Comparison of ENCODE assay signal across 18 cellular contexts in genomic region chr5:586751-587285, GRCh38. TPM values are rescaled to one million over a fixed set of nuclear protein-coding genes. Genes with fewer than 3 reads are reported as not detected.
A peak's percentile ranks its signal among the peaks of the same experiment; 100 is the strongest.
DNase-seq lines count a peak whose midpoint lies in the region; TF ChIP-seq lines count a peak whose summit lies in the region.
"Had no signal": no experiment of that assay in that cellular context is flagged by ENCODE, and none has a peak within 500 bp of the region (broad histone marks: within the 10 kb centered on the region; RNA-seq: fewer than 3 reads in every experiment).

No MANE protein-coding gene starts in this region.

- DNase-seq in BE2C (peak; percentile 4), cardiac fibroblast (ENCODE audit: low read depth in 2 of 2) (no peak), neuronal stem cell (ENCODE audit: low spot score) (no peak), EL (no peak), epidermal melanocyte (ENCODE audit: insufficient read length, low spot score) (no peak), GM19240 (ENCODE audit: insufficient read length, low spot score) (no peak), vagina (ENCODE audit: extremely low spot score in 2 of 2) (no peak)
- DNase-seq: activated B cell treated with CpG ODN at 0.5 μM for 24 hours; activated effector memory CD4-positive, alpha-beta T cell treated with anti-CD3 and anti-CD28 coated beads, Interleukin-2, amount 50 U/mL, for 16 hours; amniotic stem cell; erythroblast; lower lobe of right lung; NCI-H1105; NCI-H82; retina; T-cell had no signal

- H3K36me3 ChIP-seq in BE2C (no peaks in the 10 kb centered on the region), neuronal stem cell (replicated peaks in 1 of 2; ENCODE audit: control insufficient read depth in 2 of 2, insufficient read depth in 2 of 2, low read length in 2 of 2) (no peaks in the 10 kb centered on the region), vagina (no peaks in the 10 kb centered on the region)
- H3K36me3 ChIP-seq: lower lobe of right lung had no signal

- H3K79me1 ChIP-seq in neuronal stem cell (ENCODE audit: low read depth, low read length), result no peaks in the 10 kb centered on the region

- H3K4me1 ChIP-seq in BE2C (no peaks in the 10 kb centered on the region), neuronal stem cell (ENCODE audit: control insufficient read depth in 2 of 2, insufficient read depth in 1 of 2, low read depth in 1 of 2, low read length in 2 of 2) (no peaks in the 10 kb centered on the region), vagina (no peaks in the 10 kb centered on the region)
- H3K4me1 ChIP-seq: lower lobe of right lung had no signal

- H2BK5ac ChIP-seq in neuronal stem cell (ENCODE audit: low read length), result no peak overlapping the region

- no peak overlapping the region for H4K91ac ChIP-seq in neuronal stem cell (ENCODE audit: low read depth, low read length, poor library complexity)

- H3K23ac ChIP-seq in neuronal stem cell (ENCODE audit: low read depth, low read length, poor library complexity), result peak overlapping the region; percentile 45

- H3K4me2 ChIP-seq in neuronal stem cell (ENCODE audit: insufficient read depth, low read length, poor library complexity, severe bottlenecking), result no peak overlapping the region

- intact Hi-C loops in vagina (cut with DNase I), result no loop called here

- H3K18ac ChIP-seq in neuronal stem cell (ENCODE audit: low read length), result peak overlapping the region; percentile 59

- H3K27ac ChIP-seq in neuronal stem cell (replicated peaks; ENCODE audit: low read length) (no peak overlapping the region), vagina (no peak overlapping the region)
- H3K27ac ChIP-seq: lower lobe of right lung had no signal

- 0 out of 2 replicates have a peak, but pooled peaks have one; percentile 6 for TF ChIP-seq CTCF in BE2C (IDR thresholded peaks at IDR 0.05; ENCODE audit: low read depth, low read length)
- TF ChIP-seq CTCF in cardiac fibroblast (IDR thresholded peaks at IDR 0.05; ENCODE audit: low read depth, low read length), result peak; percentile 1
- no peak for TF ChIP-seq CTCF in vagina (IDR thresholded peaks at IDR 0.05)

- H2AK5ac ChIP-seq in neuronal stem cell (ENCODE audit: low read depth, low read length), result no peak overlapping the region

- no peak overlapping the region for H3K4ac ChIP-seq in neuronal stem cell (ENCODE audit: low read length)

- H3K9me3 ChIP-seq in BE2C, result no peaks in the 10 kb centered on the region; the same call in 1 of the 2 replicates
- H3K9me3 ChIP-seq in neuronal stem cell (replicated peaks in 1 of 2; ENCODE audit: control insufficient read depth in 2 of 2, insufficient read depth in 1 of 2, low read depth in 1 of 2, low read length in 2 of 2), result peaks cover 0 to 2% of the 10 kb centered on the region in 2 donors
- no peaks in the 10 kb centered on the region for H3K9me3 ChIP-seq in vagina
- H3K9me3 ChIP-seq: lower lobe of right lung had no signal

- H2AFZ ChIP-seq in neuronal stem cell (ENCODE audit: low read length), result no peak overlapping the region

- no peak overlapping the region for H3K4me3 ChIP-seq in BE2C (ENCODE audit: low read depth, low read length)
- no peak overlapping the region for H3K4me3 ChIP-seq in cardiac fibroblast (replicated peaks in 1 of 2; ENCODE audit: low read depth in 2 of 2, low read length in 2 of 2)
- H3K4me3 ChIP-seq in neuronal stem cell (ENCODE audit: low read length in 2 of 2), result no peak overlapping the region
- no peak overlapping the region for H3K4me3 ChIP-seq in vagina
- H3K4me3 ChIP-seq: K562, lower lobe of right lung had no signal

- no peak overlapping the region for H2BK12ac ChIP-seq in neuronal stem cell (ENCODE audit: low read length)

- peak overlapping the region; percentile 38 for H3K9ac ChIP-seq in neuronal stem cell (ENCODE audit: low read depth, low read length, poor library complexity)

- no peak overlapping the region for H3K14ac ChIP-seq in neuronal stem cell (ENCODE audit: low read length)

- no peak overlapping the region for H4K8ac ChIP-seq in neuronal stem cell (ENCODE audit: low read depth, low read length)

- H2BK120ac ChIP-seq in neuronal stem cell (ENCODE audit: low read depth, low read length), result no peak overlapping the region

- no peak for TF ChIP-seq POLR2A in vagina (IDR thresholded peaks at IDR 0.05)

- peaks cover 5% of the 10 kb centered on the region; the same call in 1 of the 2 replicates for H3K27me3 ChIP-seq in BE2C
- H3K27me3 ChIP-seq in neuronal stem cell (ENCODE audit: control insufficient read depth in 3 of 3, insufficient read depth in 3 of 3, low read depth in 1 of 3, low read length in 3 of 3), result peaks cover 0 to 28% (median 0%) of the 10 kb centered on the region in 3 experiments
- no peaks in the 10 kb centered on the region for H3K27me3 ChIP-seq in vagina

- TF ChIP-seq EP300 in Ishikawa (IDR thresholded peaks at IDR 0.05; ENCODE audit: borderline replicate concordance), result no peak

- H2BK15ac ChIP-seq in neuronal stem cell (ENCODE audit: low read length), result no peak overlapping the region

- no peak for TF ChIP-seq RAD21 in Ishikawa (IDR thresholded peaks at IDR 0.05; ENCODE audit: low read depth)

- no CpG with 5 or more reads among the region's 9 CpGs for WGBS in neuronal stem cell (ENCODE audit: extremely low coverage in 2 of 2, insufficient read length in 2 of 2, insufficient replicate concordance in 1 of 2), 2 donors

TF ChIP-seq in Ishikawa, 13 proteins besides CTCF, POLR2A, EP300 and RAD21:
- TF ChIP-seq CREB1 (IDR thresholded peaks at IDR 0.05; ENCODE audit: low read depth) (no peak), TEAD4 (IDR thresholded peaks at IDR 0.05) (0 out of 2 replicates have a peak, but pooled peaks have one; percentile 30)
TF ChIP-seq in Ishikawa: peak in this region for 1.

RNA-seq across cellular contexts. Expression of gene CEP72, which starts 25.3 kb away (rescaled TPM):
- polyA plus RNA-seq in BE2C (2012; ENCODE audit: insufficient read depth, insufficient read length, low read depth), result 5.6 TPM
- 6.8 TPM for polyA plus RNA-seq in neuronal stem cell (2013, experiment 1 of 2)
- 6.1 TPM for polyA plus RNA-seq in neuronal stem cell (2013, experiment 2 of 2)
- total RNA-seq in vagina, result 20.1 TPM

Comparison
In these comparisons a context has a peak if more than half of its experiments do, and no peak if none do; other contexts are left out.
1. CTCF ChIP-seq: peak in BE2C (single experiment) and cardiac fibroblast (single experiment); none in vagina (0 of 3).